24 cellular contexts compared by ENCODE assay signal in the genomic region with DNA sequence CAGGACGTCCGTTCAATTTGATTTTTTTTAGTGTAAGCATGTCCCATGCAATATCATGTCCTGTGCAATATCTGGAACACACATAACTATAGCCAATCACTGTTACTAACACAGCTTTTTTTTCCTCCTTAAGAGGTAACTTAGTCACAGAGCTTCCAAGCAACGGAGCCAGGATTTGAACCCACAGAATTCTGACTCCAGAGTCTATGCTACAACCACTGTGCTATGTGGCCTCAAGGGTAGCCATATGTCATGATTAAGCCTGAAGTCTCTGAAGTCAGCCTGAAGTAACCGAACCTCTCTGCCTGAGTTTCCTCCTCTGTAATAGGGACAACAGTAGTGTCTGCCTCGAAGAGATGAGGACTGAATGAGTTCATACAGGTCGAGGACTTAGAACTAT. TPM values are rescaled to one million over a fixed set of nuclear protein-coding genes. Genes with fewer than 3 reads are reported as not detected.
DNase-seq lines count a peak whose midpoint lies in the region; ATAC-seq and TF ChIP-seq lines count a peak whose summit lies in the region.
"Had no signal": no experiment of that assay in that cellular context is flagged by ENCODE, and none has a peak within 500 bp of the region (broad histone marks: within the 10 kb centered on the region; RNA-seq: fewer than 3 reads in every experiment).

No MANE protein-coding gene starts in this region.

- intact Hi-C loops in IMR-90 (cut with micrococcal nuclease): no loop called here
- intact Hi-C loops in heart right ventricle (cut with DNase I): no loop called here

- H3K27ac ChIP-seq in IMR-90 (ENCODE audit: insufficient read depth, low read length): no peak overlapping the region
- no peak overlapping the region for H3K27ac ChIP-seq in mesendoderm (ENCODE audit: low read depth, low read length)
- H3K27ac ChIP-seq in heart right ventricle: no peak overlapping the region
- H3K27ac ChIP-seq: esophagus squamous epithelium, lower lobe of right lung, SK-N-MC had no signal

- H3K4me3 ChIP-seq in IMR-90 (ENCODE audit: insufficient read depth, low read depth, low read length) (no peak overlapping the region), mesendoderm (ENCODE audit: low read length) (no peak overlapping the region), heart right ventricle (no peak overlapping the region)
- H3K4me3 ChIP-seq: esophagus squamous epithelium, GM23338, lower lobe of right lung, SK-N-MC had no signal

- TF ChIP-seq POLR2A in IMR-90 (IDR thresholded peaks at IDR 0.05; ENCODE audit: low read depth, low read length): no peak

- in situ Hi-C loops in IMR-90 (cut with MboI; ENCODE audit: low sequenced_read_pairs): no loop called here

- H2AK9ac ChIP-seq in IMR-90 (replicated peaks; ENCODE audit: low read depth, low read length, poor library complexity): no peak overlapping the region

- H3K4me2 ChIP-seq in IMR-90 (ENCODE audit: low read depth, low read length) (no peak overlapping the region), mesendoderm (ENCODE audit: low read length) (no peak overlapping the region)
- H3K4me2 ChIP-seq: GM23338 had no signal

- ATAC-seq in IMR-90 (ENCODE audit: low read depth) (peak; percentile 21; the same call in 1 of the 2 replicates), GM18868 (IDR thresholded peaks at IDR 0.05; ENCODE audit: unreplicated experiment) (no peak), heart right ventricle (no peak)
- ATAC-seq: GM23338, lower lobe of right lung, T-helper 17 cell had no signal

- no peak overlapping the region for H3K56ac ChIP-seq in IMR-90 (ENCODE audit: extremely low read depth, insufficient read depth, low read length)
- no peak overlapping the region for H3K56ac ChIP-seq in mesendoderm (ENCODE audit: low read length)

- no peaks in the 10 kb centered on the region for H4K20me1 ChIP-seq in IMR-90 (ENCODE audit: insufficient read depth, low read length)

- H3K9me1 ChIP-seq in IMR-90 (ENCODE audit: insufficient read depth, low read length): no peaks in the 10 kb centered on the region

- BruUV-seq in IMR-90 (replicated peaks; lab: Mats Ljungman, UMichigan): no TSS peak

- H2BK5ac ChIP-seq in IMR-90 (ENCODE audit: low read depth, low read length, poor library complexity, severe bottlenecking): no peak overlapping the region
- H2BK5ac ChIP-seq in mesendoderm (ENCODE audit: low read length): no peak overlapping the region

- H3K14ac ChIP-seq in IMR-90 (replicated peaks; ENCODE audit: low read depth, low read length): no peak overlapping the region

- 83% methylated on average over 2 of the region's 6 CpGs; no CpG with 5 or more reads in 1 of the 2 experiments for WGBS in IMR-90 (ENCODE audit: extremely low coverage in 2 of 2, insufficient read length in 1 of 2), 2 experiments
- WGBS in mesendoderm (ENCODE audit: extremely low coverage, insufficient coverage, low lambda C conversion rate): no CpG with 5 or more reads among the region's 6 CpGs
- 80 to 81% methylated on average over 6 of the region's 6 CpGs for WGBS in heart right ventricle, 2 donors

- TF ChIP-seq CTCF in IMR-90 (conservative IDR thresholded peaks at IDR 0.05; ENCODE audit: low read depth, low read length) (no peak), heart right ventricle (IDR thresholded peaks at IDR 0.05) (no peak)

- H3K18ac ChIP-seq in IMR-90 (ENCODE audit: low read depth, low read length): no peak overlapping the region
- no peak overlapping the region for H3K18ac ChIP-seq in mesendoderm (ENCODE audit: low read length)

- no peak overlapping the region for H3K23ac ChIP-seq in IMR-90 (ENCODE audit: low read depth, low read length)
- H3K23ac ChIP-seq in mesendoderm (ENCODE audit: low read length): no peak overlapping the region

- H2AFZ ChIP-seq in IMR-90 (replicated peaks; ENCODE audit: low read length, poor library complexity): no peak overlapping the region
- H2AFZ ChIP-seq: GM23338 had no signal

- H2BK15ac ChIP-seq in IMR-90 (ENCODE audit: low read depth, low read length) (no peak overlapping the region), mesendoderm (replicated peaks; ENCODE audit: low read depth) (no peak overlapping the region)

- H3K4ac ChIP-seq in IMR-90 (ENCODE audit: low read depth, low read length) (no peak overlapping the region), mesendoderm (ENCODE audit: low read depth, low read length) (no peak overlapping the region)

- H3K4me1 ChIP-seq in IMR-90 (ENCODE audit: control insufficient read depth, insufficient read depth, low read length) (no peaks in the 10 kb centered on the region; the same call in 1 of the 2 replicates), mesendoderm (ENCODE audit: control insufficient read depth, low read depth, low read length) (no peaks in the 10 kb centered on the region), heart right ventricle (peaks cover 0 to 6% (median 0%) of the 10 kb centered on the region in 9 donors)
- H3K4me1 ChIP-seq: lower lobe of right lung had no signal

- dilution Hi-C loops in IMR-90 (cut with HindIII; ENCODE audit: low sequenced_read_pairs, unreplicated experiment): no loop called here

- DNase-seq in EL (peak; percentile 18), IMR-90 (peak; percentile 37), cerebellar cortex (ENCODE audit: low spot score) (peak; percentile 4), mesendoderm (peak; percentile 34), heart right ventricle (no peak)
- no peak for DNase-seq in stimulated activated naive CD4-positive, alpha-beta T cell treated with Interleukin-2 at 50 U/mL for 16 hours (lab: John Stamatoyannopoulos, UW)
- DNase-seq: activated CD4-positive, alpha-beta T cell treated with anti-CD3 and anti-CD28 coated beads for 48 hours; activated CD8-positive, alpha-beta memory T cell treated with anti-CD3 and anti-CD28 coated beads for 24 hours; activated gamma-delta T cell; activated naive CD8-positive, alpha-beta T cell treated with anti-CD3 and anti-CD28 coated beads, Interleukin-2, amount 10 ng/mL, durations not matched to agents 7 days and 5 days; CD4-positive, CD25-positive, alpha-beta regulatory T cell; central memory CD4-positive, alpha-beta T cell; endodermal cell; esophagus squamous epithelium; lower lobe of right lung; NCI-H1436 treated with DMSO at 0.1 percent for 48 hours; NCI-H748 treated with DMSO at 0.1 percent for 48 hours; posterior cingulate gyrus; right cardiac atrium; stimulated activated CD4-positive, alpha-beta T cell treated with anti-CD3 and anti-CD28 coated beads, Interleukin-2, amount 100 ng/mL, for 48 hours; T-helper 17 cell had no signal

- H4K8ac ChIP-seq in IMR-90 (ENCODE audit: low read depth in 2 of 2, low read length in 2 of 2) (no peak overlapping the region), mesendoderm (ENCODE audit: low read depth, low read length) (no peak overlapping the region)

- no peak overlapping the region for H3K9ac ChIP-seq in IMR-90 (ENCODE audit: low read depth, low read length)
- H3K9ac ChIP-seq in mesendoderm (ENCODE audit: low read length): no peak overlapping the region

- H2BK20ac ChIP-seq in IMR-90 (ENCODE audit: low read depth, low read length): no peak overlapping the region

- no peaks in the 10 kb centered on the region for H3K79me1 ChIP-seq in IMR-90 (ENCODE audit: low read depth in 1 of 2, low read length in 2 of 2)
- no peaks in the 10 kb centered on the region for H3K79me1 ChIP-seq in mesendoderm (ENCODE audit: low read length)

- H4K5ac ChIP-seq in IMR-90 (ENCODE audit: low read depth, low read length) (no peak overlapping the region), mesendoderm (ENCODE audit: low read length) (no peak overlapping the region)

- no peak overlapping the region for H4K91ac ChIP-seq in IMR-90 (ENCODE audit: insufficient read depth, low read depth, low read length)

- POLR2A ChIA-PET in IMR-90 (lab: Charles Lee; ENCODE audit: unreplicated experiment): no interaction called here

- no peaks in the 10 kb centered on the region for H3K36me3 ChIP-seq in IMR-90 (ENCODE audit: control insufficient read depth, insufficient read depth, low read length)
- H3K36me3 ChIP-seq in mesendoderm (ENCODE audit: control insufficient read depth, insufficient read depth, low read length): no peaks in the 10 kb centered on the region
- no peaks in the 10 kb centered on the region for H3K36me3 ChIP-seq in heart right ventricle
- H3K36me3 ChIP-seq: esophagus squamous epithelium, lower lobe of right lung had no signal

- no peak for TF ChIP-seq RAD21 in IMR-90 (IDR thresholded peaks at IDR 0.05; ENCODE audit: low read length)

- CTCF ChIA-PET in IMR-90 (lab: Yijun Ruan, JAX): no interaction called here

- H3K27me3 ChIP-seq in IMR-90 (ENCODE audit: control insufficient read depth, insufficient read depth, low read length) (no peaks in the 10 kb centered on the region), mesendoderm (ENCODE audit: insufficient read depth, low read length, poor library complexity) (no peaks in the 10 kb centered on the region), heart right ventricle (no peaks in the 10 kb centered on the region)
- H3K27me3 ChIP-seq: esophagus squamous epithelium had no signal

- H2AK5ac ChIP-seq in IMR-90 (ENCODE audit: low read depth, low read length): 0 out of 2 replicates have a peak overlapping the region, but pooled peaks have one; percentile 15
- no peak overlapping the region for H2AK5ac ChIP-seq in mesendoderm (ENCODE audit: low read length)

- no peaks in the 10 kb centered on the region for H3K79me2 ChIP-seq in mesendoderm (ENCODE audit: control insufficient read depth, insufficient read depth, low read length)

- H3K9me3 ChIP-seq in IMR-90 (ENCODE audit: control insufficient read depth, insufficient read depth, low read length) (no peaks in the 10 kb centered on the region), heart right ventricle (no peaks in the 10 kb centered on the region)
- H3K9me3 ChIP-seq: esophagus squamous epithelium, lower lobe of right lung had no signal

- H2BK120ac ChIP-seq in IMR-90 (ENCODE audit: low read depth, low read length) (no peak overlapping the region), mesendoderm (ENCODE audit: low read depth, low read length) (no peak overlapping the region)

TF ChIP-seq in IMR-90, 13 proteins besides CTCF, POLR2A, EP300 and RAD21 (continues in another document):
- TF ChIP-seq FOS (IDR thresholded peaks at IDR 0.05; ENCODE audit: low read depth, low read length) (no peak), MAFK (IDR thresholded peaks at IDR 0.05; ENCODE audit: low read depth, low read length) (no peak), MAZ (IDR thresholded peaks at IDR 0.05; ENCODE audit: borderline replicate concordance, low read depth, low read length) (no peak)

RNA-seq across cellular contexts. Expression of a gene that starts 42.2 kb away (rescaled TPM):
- total RNA-seq in IMR-90 (2012; rRNA removed): 1.3 and 1.7 TPM in 2 replicates
- 12.2 and 16.6 TPM in 2 replicates for polyA plus RNA-seq in IMR-90 (2012; rRNA removed)
- polyA plus RNA-seq in IMR-90 (2012; cell fraction: cytosol; rRNA removed): 9.2 and 13.9 TPM in 2 replicates
- 39.1 and 40.0 TPM in 2 replicates for polyA plus RNA-seq in IMR-90 (2012; cell fraction: nucleus; rRNA removed; ENCODE audit: low replicate concordance)
- polyA plus RNA-seq in mesendoderm (2013, experiment 1 of 2): 43.5 TPM
- 47.0 TPM for polyA plus RNA-seq in mesendoderm (2013, experiment 2 of 2)
- 10 to 100 TPM in 9 of 10 donors, 1 to 10 TPM in 1; 9.9 to 15.8 (median 12.0) TPM for total RNA-seq in heart right ventricle
- polyA plus RNA-seq in heart right ventricle: 10 to 100 TPM in 1 of 2 donors, 1 to 10 TPM in 1; 3.6 to 11.9 TPM

Comparison
In these comparisons a context has a peak if more than half of its experiments do, and no peak if none do; other contexts are left out.
1. DNase-seq: peak in EL (single experiment), IMR-90 (single experiment), cerebellar cortex (single experiment) and mesendoderm (single experiment); none in stimulated activated naive CD4-positive, alpha-beta T cell treated with Interleukin-2 at 50 U/mL for 16 hours (single experiment) and heart right ventricle (0 of 2).